ENCODE assay signal across 20 cellular contexts in the genomic region with DNA sequence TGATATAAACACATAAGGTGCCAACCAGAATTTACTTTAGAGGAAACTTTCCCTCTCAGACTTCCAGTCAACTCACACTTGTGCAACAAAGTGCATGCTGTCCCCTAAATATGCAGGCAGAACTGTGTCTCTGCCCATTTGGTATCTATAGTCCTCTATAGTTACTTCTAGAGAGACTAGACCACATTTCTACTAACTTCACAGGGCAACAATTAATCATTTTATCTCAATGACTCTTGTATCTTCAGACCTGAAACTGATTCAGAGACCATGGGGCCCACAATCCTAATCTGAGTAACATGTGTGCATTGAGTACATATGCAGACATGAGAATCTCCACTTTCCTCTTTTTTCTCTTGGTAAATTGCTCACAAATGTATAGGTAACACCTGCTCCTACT.
"Had no signal": no experiment of that assay in that cellular context is flagged by ENCODE, and none has a peak within 500 bp of the region (broad histone marks: within the 10 kb centered on the region; RNA-seq: fewer than 3 reads in every experiment).

No MANE protein-coding gene starts in this region.

- H3K4me3 ChIP-seq: gastroesophageal sphincter, neural progenitor cell, upper lobe of right lung had no signal

- H3K36me3 Mint-ChIP-seq: activated naive CD4-positive, alpha-beta T cell treated with anti-CD3 and anti-CD28 coated beads, Interleukin-2, amount 10 ng/mL, durations not matched to agents 7 days and 5 days; brain; mesothelial cell of epicardium; naive thymus-derived CD8-positive, alpha-beta T cell; neural progenitor cell; WTC11 had no signal

- H3K36me3 ChIP-seq: gastroesophageal sphincter, neural progenitor cell, upper lobe of right lung had no signal

- H3K4me1 ChIP-seq: gastroesophageal sphincter, upper lobe of right lung had no signal

- H3K9me3 Mint-ChIP-seq: brain, mesothelial cell of epicardium had no signal

- ATAC-seq: gastroesophageal sphincter; left ventricle myocardium superior; naive thymus-derived CD8-positive, alpha-beta T cell; sciatic nerve; upper lobe of right lung; WTC11 had no signal

- H3K27me3 ChIP-seq: gastroesophageal sphincter, neural progenitor cell, upper lobe of right lung had no signal

- H3K4me1 Mint-ChIP-seq: activated CD4-positive, alpha-beta T cell treated with anti-CD3 and anti-CD28 coated beads, Interleukin-2, amount 10 ng/mL, durations not matched to agents 7 days and 5 days; activated naive CD4-positive, alpha-beta T cell treated with anti-CD3 and anti-CD28 coated beads, Interleukin-2, amount 10 ng/mL, durations not matched to agents 7 days and 5 days; mesothelial cell of epicardium; naive thymus-derived CD8-positive, alpha-beta T cell; neural progenitor cell had no signal

- DNase-seq: activated CD4-positive, alpha-beta T cell treated with anti-CD3 and anti-CD28 coated beads, Interleukin-2, amount 10 ng/mL, durations not matched to agents 7 days and 5 days; activated naive CD4-positive, alpha-beta T cell treated with anti-CD3 and anti-CD28 coated beads, Interleukin-2, amount 10 ng/mL, durations not matched to agents 7 days and 5 days; aorta; head of caudate nucleus; hypothalamus; left ventricle myocardium superior; mammary epithelial cell; naive thymus-derived CD8-positive, alpha-beta T cell; small intestine; stimulated activated CD8-positive, alpha-beta memory T cell treated with anti-CD3 and anti-CD28 coated beads, Interleukin-4, amount 100 ng/mL, for 48 hours; stimulated activated naive CD4-positive, alpha-beta T cell; T-helper 9 cell; upper lobe of right lung had no signal

- H3K9me3 ChIP-seq: gastroesophageal sphincter, upper lobe of right lung had no signal

- H3K27ac ChIP-seq: epithelial cell of prostate, gastroesophageal sphincter, neural progenitor cell, upper lobe of right lung had no signal

- H3K4me3 Mint-ChIP-seq: activated CD4-positive, alpha-beta T cell treated with anti-CD3 and anti-CD28 coated beads, Interleukin-2, amount 10 ng/mL, durations not matched to agents 7 days and 5 days; activated naive CD4-positive, alpha-beta T cell treated with anti-CD3 and anti-CD28 coated beads, Interleukin-2, amount 10 ng/mL, durations not matched to agents 7 days and 5 days; brain; mesothelial cell of epicardium; naive thymus-derived CD8-positive, alpha-beta T cell; neural progenitor cell; WTC11 had no signal

- H3K27me3 Mint-ChIP-seq: activated CD4-positive, alpha-beta T cell treated with anti-CD3 and anti-CD28 coated beads, Interleukin-2, amount 10 ng/mL, durations not matched to agents 7 days and 5 days; activated naive CD4-positive, alpha-beta T cell treated with anti-CD3 and anti-CD28 coated beads, Interleukin-2, amount 10 ng/mL, durations not matched to agents 7 days and 5 days; brain; naive thymus-derived CD8-positive, alpha-beta T cell had no signal

- H3K27ac Mint-ChIP-seq: activated CD4-positive, alpha-beta T cell treated with anti-CD3 and anti-CD28 coated beads, Interleukin-2, amount 10 ng/mL, durations not matched to agents 7 days and 5 days; activated naive CD4-positive, alpha-beta T cell treated with anti-CD3 and anti-CD28 coated beads, Interleukin-2, amount 10 ng/mL, durations not matched to agents 7 days and 5 days; brain; mesothelial cell of epicardium; naive thymus-derived CD8-positive, alpha-beta T cell; neural progenitor cell; WTC11 had no signal
